Comparison of ENCODE assay signal across 9 cellular contexts in the genomic region with DNA sequence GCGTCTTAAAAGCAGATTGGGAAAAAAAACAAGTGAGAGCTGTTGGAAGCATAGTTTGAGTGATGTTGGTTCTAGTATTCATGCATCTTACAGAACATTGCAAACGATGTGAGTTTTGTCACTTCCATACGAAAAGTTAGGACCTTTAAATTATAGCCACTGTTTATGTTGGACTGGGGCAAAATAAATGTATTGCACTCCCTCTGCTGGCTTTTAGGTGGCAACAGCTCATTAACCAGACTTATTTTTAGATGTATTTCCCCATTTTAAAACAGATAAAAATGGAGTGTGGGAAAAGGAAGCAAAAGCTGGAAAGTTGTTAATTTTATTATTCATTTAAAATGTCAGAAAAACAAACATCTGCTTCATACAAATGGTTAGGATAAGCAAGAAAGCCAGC.
A peak's percentile ranks its signal among the peaks of the same experiment; 100 is the strongest.
DNase-seq lines count a peak whose midpoint lies in the region; ATAC-seq and TF ChIP-seq lines count a peak whose summit lies in the region.
"Had no signal": no experiment of that assay in that cellular context is flagged by ENCODE, and none has a peak within 500 bp of the region (broad histone marks: within the 10 kb centered on the region; RNA-seq: fewer than 3 reads in every experiment).

No MANE protein-coding gene starts in this region.

- 28 to 46% (median 33%) methylated on average over 3 of the region's 3 CpGs for WGBS in stomach, 5 donors

- H3K27ac ChIP-seq in stomach, result no peak overlapping the region
- H3K27ac ChIP-seq: parathyroid adenoma had no signal

- no peaks in the 10 kb centered on the region for H3K4me1 ChIP-seq in stomach
- H3K4me1 ChIP-seq: parathyroid adenoma had no signal

- no peaks in the 10 kb centered on the region for H3K36me3 ChIP-seq in stomach

- DNase-seq in NCI-H345 treated with DMSO at 0.1 percent for 48 hours (lab: John Stamatoyannopoulos, UW; ENCODE audit: unreplicated experiment), result peak; percentile 14
- DNase-seq in NCI-H345 (lab: John Stamatoyannopoulos, UW), result no peak
- peak; percentile 23 for DNase-seq in NCI-H748 treated with DMSO at 0.1 percent for 48 hours (lab: John Stamatoyannopoulos, UW)
- DNase-seq in fibroblast of gingiva (ENCODE audit: low read depth), result peak; percentile 42
- peak; percentile 78 for DNase-seq in superior temporal gyrus (ENCODE audit: extremely low spot score)
- DNase-seq in activated CD4-positive, alpha-beta memory T cell treated with anti-CD3 and anti-CD28 coated beads for 36 hours, result no peak
- DNase-seq in stomach, result no peak

- CTCF ChIA-PET in activated CD4-positive, alpha-beta memory T cell treated with anti-CD3 and anti-CD28 coated beads for 36 hours (lab: Charles Lee), result interaction anchor here (1.2 kb wide), 1 partner anchor 136 kb away, joined by 3 read pairs; no protein-coding TSS in a partner anchor

- TF ChIP-seq CTCF in stomach (IDR thresholded peaks at IDR 0.05), result peak in 2 of 7 experiments; percentile 16 to 29

- intact Hi-C loops in activated CD4-positive, alpha-beta memory T cell treated with anti-CD3 and anti-CD28 coated beads for 36 hours (cut with micrococcal nuclease), result loop anchor here (1.0 kb wide), 1 partner anchor 136 kb away; no protein-coding TSS in a partner anchor
- intact Hi-C loops in stomach (cut with DNase I; ENCODE audit: low total_unique reads), result loop anchor here (5.0 kb wide), 1 partner anchor 134 kb away; no protein-coding TSS in a partner anchor

- no peak for TF ChIP-seq EP300 in stomach (IDR thresholded peaks at IDR 0.05)

- H3K9me3 Mint-ChIP-seq in activated CD4-positive, alpha-beta memory T cell treated with anti-CD3 and anti-CD28 coated beads for 36 hours, result no peaks in the 10 kb centered on the region

- H3K27me3 ChIP-seq in stomach, result no peaks in the 10 kb centered on the region

- ATAC-seq in GM19395 (IDR thresholded peaks at IDR 0.05; ENCODE audit: unreplicated experiment), result no peak

- no peak for TF ChIP-seq POLR2A in stomach (IDR thresholded peaks at IDR 0.05)

- no peak overlapping the region for H3K4me3 ChIP-seq in stomach

- no peaks in the 10 kb centered on the region for H3K4me1 Mint-ChIP-seq in activated CD4-positive, alpha-beta memory T cell treated with anti-CD3 and anti-CD28 coated beads for 36 hours (ENCODE audit: low read depth)

- no peaks in the 10 kb centered on the region for H3K9me3 ChIP-seq in stomach

- no peak overlapping the region for H3K4me3 Mint-ChIP-seq in activated CD4-positive, alpha-beta memory T cell treated with anti-CD3 and anti-CD28 coated beads for 36 hours

- POLR2A ChIA-PET in activated CD4-positive, alpha-beta memory T cell treated with anti-CD3 and anti-CD28 coated beads for 36 hours (lab: Charles Lee), result no interaction called here

- H3K27me3 Mint-ChIP-seq in activated CD4-positive, alpha-beta memory T cell treated with anti-CD3 and anti-CD28 coated beads for 36 hours, result no peaks in the 10 kb centered on the region

- no peak overlapping the region for H3K27ac Mint-ChIP-seq in activated CD4-positive, alpha-beta memory T cell treated with anti-CD3 and anti-CD28 coated beads for 36 hours

- no peaks in the 10 kb centered on the region for H3K36me3 Mint-ChIP-seq in activated CD4-positive, alpha-beta memory T cell treated with anti-CD3 and anti-CD28 coated beads for 36 hours

Comparison
In these comparisons a context has a peak if more than half of its experiments do, and no peak if none do; other contexts are left out.
1. DNase-seq: peak in NCI-H345 treated with DMSO at 0.1 percent for 48 hours (single experiment), NCI-H748 treated with DMSO at 0.1 percent for 48 hours (single experiment), fibroblast of gingiva (single experiment) and superior temporal gyrus (single experiment); none in NCI-H345 (single experiment), activated CD4-positive, alpha-beta memory T cell treated with anti-CD3 and anti-CD28 coated beads for 36 hours (single experiment) and stomach (single experiment).